Comparison of ENCODE assay signal across 10 cellular contexts in genomic region chr2:31233216-31233615, GRCh38. TPM values are rescaled to one million over a fixed set of nuclear protein-coding genes. Genes with fewer than 3 reads are reported as not detected.
DNase-seq lines count a peak whose midpoint lies in the region; ATAC-seq and TF ChIP-seq lines count a peak whose summit lies in the region.
"Had no signal": no experiment of that assay in that cellular context is flagged by ENCODE, and none has a peak within 500 bp of the region (broad histone marks: within the 10 kb centered on the region; RNA-seq: fewer than 3 reads in every experiment).

No MANE protein-coding gene starts in this region.

- POLR2A ChIA-PET in activated CD8-positive, alpha-beta T cell treated with anti-CD3 and anti-CD28 coated beads for 36 hours (lab: Charles Lee): interaction anchor here (0.7 kb wide), 1 partner anchor 1122 kb away, joined by 3 read pairs; no protein-coding TSS in a partner anchor

- CTCF ChIA-PET in activated CD8-positive, alpha-beta T cell treated with anti-CD3 and anti-CD28 coated beads for 36 hours (lab: Charles Lee): interaction anchor here (0.9 to 2.0 kb wide), 4 partner anchors 13 to 522 kb away, joined by 3 to 10 read pairs (median 3); no protein-coding TSS in a partner anchor

- H3K9me2 ChIP-seq in GM23248 (ENCODE audit: insufficient read depth): no peaks in the 10 kb centered on the region; the same call in 1 of the 2 replicates

- 100% methylated on average over 1 of the region's 1 CpG for WGBS in GM23248 (ENCODE audit: low coverage in 1 of 2, low lambda C conversion rate in 2 of 2, missing lambda C conversion rate in 2 of 2), 2 experiments

- no peak for ATAC-seq in activated CD8-positive, alpha-beta T cell treated with anti-CD3 and anti-CD28 coated beads for 36 hours
- ATAC-seq in GM18861 (IDR thresholded peaks at IDR 0.05; ENCODE audit: unreplicated experiment) (no peak), HG02759 (IDR thresholded peaks at IDR 0.05; ENCODE audit: unreplicated experiment) (no peak)

- H3K36me3 ChIP-seq in ACC112 (ENCODE audit: insufficient read depth, low read length) (no peaks in the 10 kb centered on the region), GM23248 (ENCODE audit: low read depth) (no peaks in the 10 kb centered on the region)

- H3K27ac ChIP-seq in ACC112 (ENCODE audit: low read depth, low read length) (no peak overlapping the region), GM23248 (peak overlapping the region; percentile 17; the same call in 1 of the 2 replicates)

- in situ Hi-C loops in GM23248 (cut with MboI): no loop called here

- intact Hi-C loops in activated CD8-positive, alpha-beta T cell treated with anti-CD3 and anti-CD28 coated beads for 36 hours (cut with micrococcal nuclease): no loop called here

- no peaks in the 10 kb centered on the region for H3K36me3 Mint-ChIP-seq in activated CD8-positive, alpha-beta T cell treated with anti-CD3 and anti-CD28 coated beads for 36 hours (ENCODE audit: low read depth)
- peaks cover 0 to 3% (median 0%) of the 10 kb centered on the region in 3 donors for H3K36me3 Mint-ChIP-seq in immature natural killer cell

- H3K79me2 ChIP-seq in ACC112 (ENCODE audit: control insufficient read depth, insufficient read depth, low read length, unreplicated experiment): no peaks in the 10 kb centered on the region
- H3K79me2 ChIP-seq in GM23248 (ENCODE audit: insufficient read depth): peaks cover 37% of the 10 kb centered on the region

- peaks cover 5% of the 10 kb centered on the region for H3K4me1 ChIP-seq in ACC112 (ENCODE audit: control insufficient read depth, insufficient read depth, low read length, unreplicated experiment)
- peaks cover 21% of the 10 kb centered on the region for H3K4me1 ChIP-seq in GM23248 (ENCODE audit: insufficient read depth)

- H3K9me3 ChIP-seq in GM23248 (ENCODE audit: low read depth): no peaks in the 10 kb centered on the region

- DNase-seq in GM23248: peak; percentile 57
- DNase-seq in activated CD8-positive, alpha-beta T cell treated with anti-CD3 and anti-CD28 coated beads for 36 hours: no peak
- DNase-seq in immature natural killer cell: no peak
- no peak for DNase-seq in stimulated activated CD4-positive, alpha-beta T cell treated with anti-CD3 and anti-CD28 coated beads, Interleukin-4, amount 100 ng/mL, for 1 hour
- DNase-seq in midbrain (lab: John Stamatoyannopoulos, UW): no peak

- peak overlapping the region; percentile 90 for H3K4me3 ChIP-seq in ACC112 (ENCODE audit: low read depth, low read length)
- H3K4me3 ChIP-seq in GM23248: peak overlapping the region; percentile 75

- peak overlapping the region; percentile 70 for H3K4me3 Mint-ChIP-seq in activated CD8-positive, alpha-beta T cell treated with anti-CD3 and anti-CD28 coated beads for 36 hours
- peak overlapping the region; percentile 29 to 83 (median 79) for H3K4me3 Mint-ChIP-seq in immature natural killer cell

- H4K20me1 ChIP-seq in GM23248 (ENCODE audit: insufficient read depth): no peaks in the 10 kb centered on the region

- peaks cover 35% of the 10 kb centered on the region for H3K27me3 ChIP-seq in ACC112 (ENCODE audit: insufficient read depth, low read length)
- H3K27me3 ChIP-seq in GM23248 (replicated peaks; ENCODE audit: insufficient read depth): no peaks in the 10 kb centered on the region

- H3K27ac Mint-ChIP-seq in activated CD8-positive, alpha-beta T cell treated with anti-CD3 and anti-CD28 coated beads for 36 hours: no peak overlapping the region
- peak overlapping the region in 2 of 6 donors; percentile 1 to 18 for H3K27ac Mint-ChIP-seq in immature natural killer cell

- H2AFZ ChIP-seq in ACC112 (ENCODE audit: low read length, unreplicated experiment) (no peak overlapping the region), GM23248 (peak overlapping the region; percentile 84)

- no peaks in the 10 kb centered on the region for H3K9me3 Mint-ChIP-seq in activated CD8-positive, alpha-beta T cell treated with anti-CD3 and anti-CD28 coated beads for 36 hours
- no peaks in the 10 kb centered on the region for H3K9me3 Mint-ChIP-seq in immature natural killer cell

- H3K27me3 Mint-ChIP-seq in activated CD8-positive, alpha-beta T cell treated with anti-CD3 and anti-CD28 coated beads for 36 hours: no peaks in the 10 kb centered on the region
- peaks cover 2 to 4% (median 2%) of the 10 kb centered on the region in 3 donors for H3K27me3 Mint-ChIP-seq in immature natural killer cell (ENCODE audit: low read depth in 3 of 3)

- peaks cover 12% of the 10 kb centered on the region for H3K4me1 Mint-ChIP-seq in activated CD8-positive, alpha-beta T cell treated with anti-CD3 and anti-CD28 coated beads for 36 hours (ENCODE audit: low read depth)
- peaks cover 19 to 26% of the 10 kb centered on the region in 2 donors for H3K4me1 Mint-ChIP-seq in immature natural killer cell

- no peak for TF ChIP-seq CTCF in activated CD8-positive, alpha-beta T cell treated with anti-CD3 and anti-CD28 coated beads for 36 hours (IDR thresholded peaks at IDR 0.05)

- peak overlapping the region; percentile 70 for H3K4me2 ChIP-seq in GM23248 (ENCODE audit: unreplicated experiment)

- peak overlapping the region; percentile 73 for H3K9ac ChIP-seq in GM23248

- H3F3A ChIP-seq in GM23248 (ENCODE audit: insufficient read depth): peaks cover 13% of the 10 kb centered on the region

RNA-seq across cellular contexts. Expression of gene EHD3, which starts 0.7 kb away (rescaled TPM):
- total RNA-seq in GM23248 (2014; rRNA removed; shearing (Covaris generic)): 31.7 and 33.6 TPM in 2 replicates
- 25.9 and 27.1 TPM in 2 replicates for polyA plus RNA-seq in GM23248 (2016; fragmentation: Nextera tagmentation; extraction: Ambion mirVana)
- total RNA-seq in activated CD8-positive, alpha-beta T cell treated with anti-CD3 and anti-CD28 coated beads for 36 hours: under 1 TPM; 0.54 to 0.60 TPM
- 1 to 10 TPM; 3.6 to 4.9 (median 3.7) TPM for polyA plus RNA-seq in immature natural killer cell

RNA-seq across cellular contexts. Expression of gene CAPN14, which starts 15.9 kb away (rescaled TPM):
- total RNA-seq in GM23248 (2014; rRNA removed; shearing (Covaris generic)): 0.11 TPM in 1 of 2 replicates, not detected in the other
- polyA plus RNA-seq in GM23248 (2016; fragmentation: Nextera tagmentation; extraction: Ambion mirVana): 0.06 TPM in 1 of 2 replicates, not detected in the other
- under 1 TPM; 0.59 to 0.69 TPM for total RNA-seq in activated CD8-positive, alpha-beta T cell treated with anti-CD3 and anti-CD28 coated beads for 36 hours
- not detected for polyA plus RNA-seq in immature natural killer cell
- total RNA-seq: dermis blood vessel endothelial cell had no signal
- polyA plus RNA-seq: liver had no signal

Comparison
In these comparisons a context has a peak if more than half of its experiments do, and no peak if none do; other contexts are left out.
1. RNA of gene EHD3, which starts 0.7 kb away (total RNA-seq): 31.7 to 33.6 TPM in GM23248; 0.54 to 0.60 TPM in activated CD8-positive, alpha-beta T cell treated with anti-CD3 and anti-CD28 coated beads for 36 hours; every median in the first group is over 10 times any median in the second.